In the genomic region with DNA sequence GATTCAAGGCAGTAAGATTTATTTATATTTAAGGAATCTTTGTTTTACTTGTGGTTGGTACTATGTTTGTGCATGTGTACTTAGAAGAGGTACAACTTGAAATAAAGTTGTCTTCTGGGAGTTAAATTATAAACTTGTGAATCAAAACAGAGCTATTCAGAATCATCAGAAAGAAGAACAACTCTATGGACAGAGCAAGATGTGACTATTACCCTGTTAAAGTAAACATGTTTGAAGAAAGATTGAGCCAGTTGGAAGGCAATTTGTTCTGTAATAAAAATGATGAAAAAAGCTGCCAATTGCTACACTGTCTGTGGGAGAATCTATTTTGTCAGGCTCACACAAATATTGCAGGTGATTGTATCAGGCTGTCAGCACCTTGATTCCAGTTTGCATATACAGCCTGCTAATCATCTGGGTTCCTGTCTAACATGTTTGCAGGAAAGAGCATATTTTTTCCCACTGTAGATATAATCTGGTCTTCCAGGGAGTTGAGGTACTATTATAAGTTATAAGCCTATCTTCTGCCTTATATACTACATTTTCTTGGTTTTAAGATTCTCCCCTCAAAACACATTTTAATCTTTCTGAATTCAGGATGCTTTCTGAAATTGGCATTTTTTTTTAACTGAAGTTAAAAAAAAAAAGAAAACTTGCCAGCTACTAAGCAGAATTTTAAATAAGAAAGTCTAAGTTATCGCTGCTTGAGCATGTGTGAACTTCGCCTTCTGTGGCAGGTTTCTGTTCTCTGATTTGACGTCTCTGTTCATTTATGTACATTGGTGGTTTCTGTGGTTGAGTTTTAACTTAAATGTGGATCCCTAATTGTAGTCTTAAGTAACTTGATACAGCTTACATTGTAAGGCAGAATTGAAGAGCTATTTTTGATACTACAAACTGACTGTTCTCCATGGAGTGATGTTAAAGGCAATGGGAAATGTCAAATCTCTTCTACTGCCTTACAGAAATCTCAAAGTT, we compare ENCODE assay signal across 8 cellular contexts.
DNase-seq lines count a peak whose midpoint lies in the region; ATAC-seq and TF ChIP-seq lines count a peak whose summit lies in the region.

No MANE protein-coding gene starts in this region.

- peaks cover 68% of the 10 kb centered on the region for H3K4me1 Mint-ChIP-seq in activated naive CD4-positive, alpha-beta T cell treated with anti-CD3 and anti-CD28 coated beads, Interleukin-2, amount 50 U/mL, for 24 hours

- H3K36me3 Mint-ChIP-seq in activated naive CD4-positive, alpha-beta T cell treated with anti-CD3 and anti-CD28 coated beads, Interleukin-2, amount 50 U/mL, for 24 hours: peaks cover 12% of the 10 kb centered on the region

- H3K27ac Mint-ChIP-seq in activated naive CD4-positive, alpha-beta T cell treated with anti-CD3 and anti-CD28 coated beads, Interleukin-2, amount 50 U/mL, for 24 hours: peak overlapping the region; percentile 82

- in situ Hi-C loops in ACHN (cut with HindIII; ENCODE audit: low pct_ligation_motif_present, low pct_unique_long_range_greater_than_20kb, low sequenced_read_pairs): no loop called here

- DNase-seq in GM12865 (ENCODE audit: low read depth): peak; percentile 81
- DNase-seq in DMS 273 treated with DMSO at 0.1 percent for 48 hours (lab: John Stamatoyannopoulos, UW): no peak
- no peak for DNase-seq in ACHN
- no peak for DNase-seq in HuH-7 (ENCODE audit: low spot score)
- no peak for DNase-seq in AG20443 (ENCODE audit: low spot score)

- peak overlapping the region; percentile 28; the same call in 1 of the 2 replicates for H3K4me3 ChIP-seq in GM12865 (ENCODE audit: low read depth, low read length)

- TF ChIP-seq CTCF in GM12865 (IDR thresholded peaks at IDR 0.05; ENCODE audit: insufficient read depth, low read depth, low read length, missing control alignments): no peak

- H3K27me3 Mint-ChIP-seq in activated naive CD4-positive, alpha-beta T cell treated with anti-CD3 and anti-CD28 coated beads, Interleukin-2, amount 50 U/mL, for 24 hours: no peaks in the 10 kb centered on the region

- H3K4me3 Mint-ChIP-seq in activated naive CD4-positive, alpha-beta T cell treated with anti-CD3 and anti-CD28 coated beads, Interleukin-2, amount 50 U/mL, for 24 hours: peak overlapping the region; percentile 57

- no peaks in the 10 kb centered on the region for H3K9me3 Mint-ChIP-seq in activated naive CD4-positive, alpha-beta T cell treated with anti-CD3 and anti-CD28 coated beads, Interleukin-2, amount 50 U/mL, for 24 hours

- ATAC-seq in GM21447 (IDR thresholded peaks at IDR 0.05; ENCODE audit: unreplicated experiment): peak; percentile 96
- ATAC-seq in HG03575 (IDR thresholded peaks at IDR 0.05; ENCODE audit: extremely low read depth, insufficient number of reproducible peaks, low FRiP score, unreplicated experiment): peak; percentile 62
